14 cellular contexts compared by ENCODE assay signal in the genomic region with DNA sequence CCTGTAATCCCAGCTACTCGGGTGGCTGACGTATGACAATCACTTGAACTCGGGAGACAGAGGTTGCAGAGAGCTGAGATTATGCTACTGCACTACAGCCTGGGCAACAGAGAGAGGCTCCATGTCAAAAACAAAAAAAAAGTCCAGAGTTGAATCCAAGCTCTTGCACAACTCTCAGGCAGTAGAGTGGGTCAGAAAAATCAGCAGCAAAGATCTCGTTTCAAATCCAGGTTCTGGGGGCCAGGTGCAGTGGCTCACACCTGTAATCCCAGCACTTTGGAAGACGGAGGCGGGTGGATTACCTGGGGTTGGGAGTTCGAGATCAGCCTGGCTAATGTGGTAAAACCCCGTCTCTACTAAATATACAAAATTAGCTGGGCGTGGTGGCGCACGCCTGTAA. TPM values are rescaled to one million over a fixed set of nuclear protein-coding genes. Genes with fewer than 3 reads are reported as not detected.
A peak's percentile ranks its signal among the peaks of the same experiment; 100 is the strongest.
DNase-seq lines count a peak whose midpoint lies in the region; ATAC-seq and TF ChIP-seq lines count a peak whose summit lies in the region.
"Had no signal": no experiment of that assay in that cellular context is flagged by ENCODE, and none has a peak within 500 bp of the region (broad histone marks: within the 10 kb centered on the region; RNA-seq: fewer than 3 reads in every experiment).

No MANE protein-coding gene starts in this region.

- peaks cover 6% of the 10 kb centered on the region for H3K4me1 Mint-ChIP-seq in activated CD8-positive, alpha-beta memory T cell treated with anti-CD3 and anti-CD28 coated beads, Interleukin-2, amount 10 ng/mL, durations not matched to agents 7 days and 5 days
- H3K4me1 Mint-ChIP-seq in T-helper 17 cell = peaks cover 10% of the 10 kb centered on the region

- H3K27ac ChIP-seq in thyroid gland (peak overlapping the region in 2 of 3 donors; percentile 12 to 83), esophagus squamous epithelium (no peak overlapping the region)
- H3K27ac ChIP-seq: 22Rv1 had no signal

- H3K36me3 ChIP-seq in thyroid gland (no peaks in the 10 kb centered on the region), esophagus squamous epithelium (no peaks in the 10 kb centered on the region)

- H3K27me3 Mint-ChIP-seq in activated CD8-positive, alpha-beta memory T cell treated with anti-CD3 and anti-CD28 coated beads, Interleukin-2, amount 10 ng/mL, durations not matched to agents 7 days and 5 days = no peaks in the 10 kb centered on the region
- no peaks in the 10 kb centered on the region for H3K27me3 Mint-ChIP-seq in T-helper 17 cell
- H3K27me3 Mint-ChIP-seq: CD8-positive, alpha-beta memory T cell; IgD-negative memory B cell had no signal

- H3K9me3 ChIP-seq in T-helper 17 cell (ENCODE audit: control insufficient read depth, low read length, poor library complexity, severe bottlenecking) = no peaks in the 10 kb centered on the region
- H3K9me3 ChIP-seq in thyroid gland = no peaks in the 10 kb centered on the region
- H3K9me3 ChIP-seq in esophagus squamous epithelium = no peaks in the 10 kb centered on the region
- H3K9me3 ChIP-seq: BLaER1, Caco-2 had no signal

- H3K27me3 ChIP-seq in thyroid gland (no peaks in the 10 kb centered on the region), esophagus squamous epithelium (no peaks in the 10 kb centered on the region)
- H3K27me3 ChIP-seq: BLaER1 had no signal

- H3K27ac Mint-ChIP-seq in activated CD8-positive, alpha-beta memory T cell treated with anti-CD3 and anti-CD28 coated beads, Interleukin-2, amount 10 ng/mL, durations not matched to agents 7 days and 5 days = no peak overlapping the region
- peak overlapping the region; percentile 47 for H3K27ac Mint-ChIP-seq in T-helper 17 cell
- H3K27ac Mint-ChIP-seq: CD8-positive, alpha-beta memory T cell had no signal

- no peak for TF ChIP-seq CTCF in thyroid gland (IDR thresholded peaks at IDR 0.05)
- TF ChIP-seq CTCF in esophagus squamous epithelium (IDR thresholded peaks at IDR 0.05) = no peak

- H3K4me1 ChIP-seq in thyroid gland (peaks cover 25 to 64% of the 10 kb centered on the region in 2 donors), esophagus squamous epithelium (peaks cover 3 to 21% (median 4%) of the 10 kb centered on the region in 3 donors)

- intact Hi-C loops in thyroid gland (cut with DNase I) = no loop called here
- intact Hi-C loops in esophagus squamous epithelium (cut with DNase I) = no loop called here

- TF ChIP-seq POLR2A in thyroid gland (IDR thresholded peaks at IDR 0.05) = no peak
- no peak for TF ChIP-seq POLR2A in esophagus squamous epithelium (IDR thresholded peaks at IDR 0.05)

- no peaks in the 10 kb centered on the region for H3K36me3 Mint-ChIP-seq in activated CD8-positive, alpha-beta memory T cell treated with anti-CD3 and anti-CD28 coated beads, Interleukin-2, amount 10 ng/mL, durations not matched to agents 7 days and 5 days
- no peaks in the 10 kb centered on the region for H3K36me3 Mint-ChIP-seq in T-helper 17 cell (ENCODE audit: low read depth)
- H3K36me3 Mint-ChIP-seq: IgD-negative memory B cell had no signal

- WGBS in thyroid gland, 2 donors = 83 to 85% methylated on average over 11 of the region's 11 CpGs
- WGBS in esophagus squamous epithelium, 2 donors = 93 to 94% methylated on average over 8 to 11 of the region's 11 CpGs

- no peak overlapping the region for H3K4me3 Mint-ChIP-seq in activated CD8-positive, alpha-beta memory T cell treated with anti-CD3 and anti-CD28 coated beads, Interleukin-2, amount 10 ng/mL, durations not matched to agents 7 days and 5 days
- no peak overlapping the region for H3K4me3 Mint-ChIP-seq in T-helper 17 cell
- H3K4me3 Mint-ChIP-seq: CD8-positive, alpha-beta memory T cell; IgD-negative memory B cell had no signal

- CTCF ChIA-PET in activated CD8-positive, alpha-beta memory T cell treated with anti-CD3 and anti-CD28 coated beads, Interleukin-2, amount 10 ng/mL, durations not matched to agents 7 days and 5 days (lab: Charles Lee) = interaction anchor here (1.2 to 3.2 kb wide), 3 partner anchors 10 to 79 kb away, joined by 3 to 11 read pairs (median 4); no protein-coding TSS in a partner anchor

- H3K9me3 Mint-ChIP-seq in activated CD8-positive, alpha-beta memory T cell treated with anti-CD3 and anti-CD28 coated beads, Interleukin-2, amount 10 ng/mL, durations not matched to agents 7 days and 5 days (ENCODE audit: low read depth) = no peaks in the 10 kb centered on the region
- H3K9me3 Mint-ChIP-seq: CD8-positive, alpha-beta memory T cell; IgD-negative memory B cell had no signal

- H3K4me3 ChIP-seq in thyroid gland (replicated peaks in 1 of 3) (no peak overlapping the region), esophagus squamous epithelium (no peak overlapping the region)
- H3K4me3 ChIP-seq: BLaER1 had no signal

- ATAC-seq in activated CD8-positive, alpha-beta memory T cell treated with anti-CD3 and anti-CD28 coated beads, Interleukin-2, amount 10 ng/mL, durations not matched to agents 7 days and 5 days = no peak
- no peak for ATAC-seq in T-helper 17 cell
- no peak for ATAC-seq in left lobe of liver
- no peak for ATAC-seq in GM18867 (IDR thresholded peaks at IDR 0.05; ENCODE audit: unreplicated experiment)

- DNase-seq in activated CD8-positive, alpha-beta memory T cell treated with anti-CD3 and anti-CD28 coated beads for 24 hours = peak; percentile 30
- DNase-seq in activated CD8-positive, alpha-beta memory T cell treated with anti-CD3 and anti-CD28 coated beads, Interleukin-2, amount 10 ng/mL, durations not matched to agents 7 days and 5 days = no peak
- no peak for DNase-seq in T-helper 17 cell
- DNase-seq in left lobe of liver (ENCODE audit: low spot score) = peak; percentile 15
- no peak for DNase-seq in thyroid gland
- DNase-seq in esophagus squamous epithelium (lab: John Stamatoyannopoulos, UW) = no peak
- DNase-seq: Caco-2; CD8-positive, alpha-beta memory T cell; DMS53; GF-D8 had no signal

RNA-seq across cellular contexts. Expression of a gene that starts 24.9 kb away (rescaled TPM):
- 10 to 100 TPM; 27.8 to 38.1 TPM for total RNA-seq in activated CD8-positive, alpha-beta memory T cell treated with anti-CD3 and anti-CD28 coated beads, Interleukin-2, amount 10 ng/mL, durations not matched to agents 7 days and 5 days
- total RNA-seq in T-helper 17 cell (10 to 100 TPM; 13.0 to 14.4 TPM), left lobe of liver (23.4 TPM), thyroid gland (10 to 100 TPM; 22.6 to 61.2 (median 43.3) TPM), esophagus squamous epithelium (10 to 100 TPM; 17.1 to 22.2 (median 18.6) TPM)

Comparison
In these comparisons a context has a peak if more than half of its experiments do, and no peak if none do; other contexts are left out.
1. DNase-seq: peak in activated CD8-positive, alpha-beta memory T cell treated with anti-CD3 and anti-CD28 coated beads for 24 hours (single experiment) and left lobe of liver (single experiment); none in activated CD8-positive, alpha-beta memory T cell treated with anti-CD3 and anti-CD28 coated beads, Interleukin-2, amount 10 ng/mL, durations not matched to agents 7 days and 5 days (single experiment), T-helper 17 cell (0 of 3), thyroid gland (0 of 2) and esophagus squamous epithelium (single experiment).
2. H3K27ac ChIP-seq: peak in thyroid gland (2 of 3); none in esophagus squamous epithelium (0 of 4).